ENCODE assay signal across 14 cellular contexts in genomic region chr9:7172445-7173115, GRCh38.
DNase-seq lines count a peak whose midpoint lies in the region; ATAC-seq and TF ChIP-seq lines count a peak whose summit lies in the region.
"Had no signal": no experiment of that assay in that cellular context is flagged by ENCODE, and none has a peak within 500 bp of the region (broad histone marks: within the 10 kb centered on the region; RNA-seq: fewer than 3 reads in every experiment).

No MANE protein-coding gene starts in this region.

- peaks cover 18% of the 10 kb centered on the region for H3K4me1 ChIP-seq in HAP-1
- H3K4me1 ChIP-seq: adrenal gland, SJCRH30 had no signal

- no peak overlapping the region for H3K4me3 ChIP-seq in fibroblast of the aortic adventitia (ENCODE audit: low read depth, low read length)
- no peak overlapping the region for H3K4me3 ChIP-seq in HAP-1
- H3K4me3 ChIP-seq: adrenal gland, SJCRH30 had no signal

- peak overlapping the region; percentile 60 for H3K4me3 Mint-ChIP-seq in neural crest cell
- no peak overlapping the region for H3K4me3 Mint-ChIP-seq in type B pancreatic cell
- H3K4me3 Mint-ChIP-seq: naive thymus-derived CD8-positive, alpha-beta T cell had no signal

- H3K36me3 ChIP-seq in HAP-1 (replicated peaks), result no peaks in the 10 kb centered on the region
- H3K36me3 ChIP-seq: adrenal gland, SJCRH30 had no signal

- H3K27me3 Mint-ChIP-seq in neural crest cell (ENCODE audit: low read depth), result no peaks in the 10 kb centered on the region
- no peaks in the 10 kb centered on the region for H3K27me3 Mint-ChIP-seq in type B pancreatic cell
- H3K27me3 Mint-ChIP-seq: naive thymus-derived CD8-positive, alpha-beta T cell had no signal

- H3K27ac Mint-ChIP-seq in neural crest cell (ENCODE audit: unreplicated experiment) (peak overlapping the region; percentile 95), type B pancreatic cell (no peak overlapping the region)

- in situ Hi-C loops in HAP-1 (cut with MboI; ENCODE audit: low sequenced_read_pairs), result no loop called here

- H3K9me3 Mint-ChIP-seq in neural crest cell, result peaks cover 2% of the 10 kb centered on the region
- H3K9me3 Mint-ChIP-seq in type B pancreatic cell, result no peaks in the 10 kb centered on the region
- H3K9me3 Mint-ChIP-seq: naive thymus-derived CD8-positive, alpha-beta T cell had no signal

- no peaks in the 10 kb centered on the region for H3K9me3 ChIP-seq in HAP-1
- H3K9me3 ChIP-seq: adrenal gland, SJCRH30 had no signal

- DNase-seq in OCI-M1 (lab: John Stamatoyannopoulos, UW), result peak; percentile 99
- peak; percentile 60 for DNase-seq in fibroblast of the aortic adventitia (ENCODE audit: low read depth)
- no peak for DNase-seq in neural crest cell (ENCODE audit: low read depth, low spot score)
- DNase-seq in NCI-H446 treated with DMSO at 0.1 percent for 48 hours (lab: John Stamatoyannopoulos, UW), result no peak
- no peak for DNase-seq in NCI-H748 treated with DMSO at 0.1 percent for 48 hours (lab: John Stamatoyannopoulos, UW)
- DNase-seq in type B pancreatic cell (ENCODE audit: extremely low spot score, unreplicated experiment), result no peak
- no peak for DNase-seq in HAP-1 (ENCODE audit: low spot score in 2 of 2)
- DNase-seq: adrenal gland; KG1; naive thymus-derived CD8-positive, alpha-beta T cell; NCI-H1436 treated with DMSO at 0.1 percent for 48 hours; NCI-H82 had no signal

- peaks cover 52% of the 10 kb centered on the region for H3K4me1 Mint-ChIP-seq in neural crest cell
- H3K4me1 Mint-ChIP-seq in type B pancreatic cell (ENCODE audit: unreplicated experiment), result peaks cover 29% of the 10 kb centered on the region
- H3K4me1 Mint-ChIP-seq: naive thymus-derived CD8-positive, alpha-beta T cell had no signal

- H3K36me3 Mint-ChIP-seq in neural crest cell (ENCODE audit: low read depth) (peaks cover 9% of the 10 kb centered on the region), type B pancreatic cell (peaks cover 18% of the 10 kb centered on the region)

- no peaks in the 10 kb centered on the region for H3K27me3 ChIP-seq in HAP-1 (ENCODE audit: low read depth)
- H3K27me3 ChIP-seq: adrenal gland, SJCRH30 had no signal

- peak; percentile 43 for ATAC-seq in GM19043 (IDR thresholded peaks at IDR 0.05; ENCODE audit: low read depth, unreplicated experiment)
- ATAC-seq: naive thymus-derived CD8-positive, alpha-beta T cell had no signal

- peak; percentile 16 for TF ChIP-seq CTCF in fibroblast of the aortic adventitia (IDR thresholded peaks at IDR 0.05; ENCODE audit: insufficient read depth, low read length)
- no peak for TF ChIP-seq CTCF in neural crest cell (conservative IDR thresholded peaks at IDR 0.05)
- no peak for TF ChIP-seq CTCF in type B pancreatic cell (conservative IDR thresholded peaks at IDR 0.05)

Comparison
In these comparisons a context has a peak if more than half of its experiments do, and no peak if none do; other contexts are left out.
1. DNase-seq: peak in OCI-M1 (single experiment) and fibroblast of the aortic adventitia (single experiment); none in neural crest cell (single experiment), NCI-H446 treated with DMSO at 0.1 percent for 48 hours (single experiment), NCI-H748 treated with DMSO at 0.1 percent for 48 hours (single experiment), type B pancreatic cell (single experiment) and HAP-1 (0 of 2).